ENCODE assay signal across 1 cellular context in the genomic region with DNA sequence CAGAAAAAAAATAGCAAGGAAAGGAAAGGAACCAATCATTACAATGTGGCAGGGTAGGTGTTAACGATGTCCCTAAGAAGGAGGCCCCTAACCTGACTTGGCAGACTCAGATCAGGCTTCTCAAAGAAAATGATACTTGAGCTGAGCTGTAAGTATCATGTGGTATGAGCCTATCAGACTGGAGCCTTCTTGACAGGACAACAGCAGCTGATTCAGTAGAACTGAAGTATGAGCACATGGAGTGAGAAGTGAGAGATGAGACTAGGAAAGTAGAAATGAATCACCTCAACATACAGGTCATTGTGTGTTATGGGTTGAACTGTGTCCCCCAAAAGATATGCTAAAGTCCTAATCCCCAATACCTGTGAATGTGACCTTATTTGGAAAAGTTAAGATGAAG.
TF ChIP-seq lines count a peak whose summit lies in the region.

No MANE protein-coding gene starts in this region.

TF ChIP-seq in GM12878, 131 proteins besides CTCF, POLR2A, EP300 and RAD21 (continued from another document):
- TF ChIP-seq, protein P1, sequence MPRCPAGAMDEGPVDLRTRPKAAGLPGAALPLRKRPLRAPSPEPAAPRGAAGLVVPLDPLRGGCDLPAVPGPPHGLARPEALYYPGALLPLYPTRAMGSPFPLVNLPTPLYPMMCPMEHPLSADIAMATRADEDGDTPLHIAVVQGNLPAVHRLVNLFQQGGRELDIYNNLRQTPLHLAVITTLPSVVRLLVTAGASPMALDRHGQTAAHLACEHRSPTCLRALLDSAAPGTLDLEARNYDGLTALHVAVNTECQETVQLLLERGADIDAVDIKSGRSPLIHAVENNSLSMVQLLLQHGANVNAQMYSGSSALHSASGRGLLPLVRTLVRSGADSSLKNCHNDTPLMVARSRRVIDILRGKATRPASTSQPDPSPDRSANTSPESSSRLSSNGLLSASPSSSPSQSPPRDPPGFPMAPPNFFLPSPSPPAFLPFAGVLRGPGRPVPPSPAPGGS (IDR thresholded peaks at IDR 0.05; ENCODE audit: borderline replicate concordance, insufficient read depth, low read depth, low read length, poor library complexity, severe bottlenecking) = no peak
- no peak for TF ChIP-seq POLR2AphosphoS2 (IDR thresholded peaks at IDR 0.05; ENCODE audit: low read depth, low read length)
- no peak for TF ChIP-seq SMAD1 (IDR thresholded peaks at IDR 0.05; ENCODE audit: low read depth, partially characterized antibody)
- TF ChIP-seq, protein P2, sequence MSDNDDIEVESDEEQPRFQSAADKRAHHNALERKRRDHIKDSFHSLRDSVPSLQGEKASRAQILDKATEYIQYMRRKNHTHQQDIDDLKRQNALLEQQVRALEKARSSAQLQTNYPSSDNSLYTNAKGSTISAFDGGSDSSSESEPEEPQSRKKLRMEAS (IDR thresholded peaks at IDR 0.05; ENCODE audit: low read depth, low read length) = no peak
- TF ChIP-seq MEF2B (IDR thresholded peaks at IDR 0.05; ENCODE audit: partially characterized antibody, poor library complexity, severe bottlenecking) = no peak
- TF ChIP-seq SIX5 (IDR thresholded peaks at IDR 0.05; ENCODE audit: low read depth, low read length, severe bottlenecking) = no peak
- no peak for TF ChIP-seq FOXK2 (IDR thresholded peaks at IDR 0.05)
- no peak for TF ChIP-seq TBL1XR1 (IDR thresholded peaks at IDR 0.05; ENCODE audit: low read depth, low read length)
- no peak for TF ChIP-seq ETV6 (conservative IDR thresholded peaks at IDR 0.05 in 1 of 2, IDR thresholded peaks at IDR 0.05 in 1 of 2; ENCODE audit: borderline replicate concordance in 1 of 2, low read depth in 1 of 2)
